In genomic region chr13:31032574-31033095, GRCh38 we compare ENCODE assay signal across 25 cellular contexts.
DNase-seq lines count a peak whose midpoint lies in the region; ATAC-seq and TF ChIP-seq lines count a peak whose summit lies in the region.
"Had no signal": no experiment of that assay in that cellular context is flagged by ENCODE, and none has a peak within 500 bp of the region (broad histone marks: within the 10 kb centered on the region; RNA-seq: fewer than 3 reads in every experiment).

No MANE protein-coding gene starts in this region.

- H3K4me1 Mint-ChIP-seq in MCF 10A (ENCODE audit: insufficient read depth, unreplicated experiment) (peaks cover 7% of the 10 kb centered on the region), nephron progenitor cell (peaks cover 10% of the 10 kb centered on the region), type B pancreatic cell (ENCODE audit: unreplicated experiment) (peaks cover 4% of the 10 kb centered on the region)
- H3K4me1 Mint-ChIP-seq: CD14-positive monocyte, H9 had no signal

- ATAC-seq in foreskin keratinocyte (peak; percentile 51), Right ventricle myocardium superior (ENCODE audit: poor library complexity) (no peak)
- ATAC-seq: Panc1 had no signal

- H3K9ac ChIP-seq in mammary epithelial cell (ENCODE audit: insufficient read depth, low read length), result no peak overlapping the region

- peak overlapping the region; percentile 59 for H2AFZ ChIP-seq in mammary epithelial cell (ENCODE audit: low read depth, low read length)

- no peaks in the 10 kb centered on the region for H3K27me3 ChIP-seq in mammary epithelial cell (ENCODE audit: insufficient read depth, low read length)
- H3K27me3 ChIP-seq in foreskin keratinocyte, result peaks cover 24% of the 10 kb centered on the region
- H3K27me3 ChIP-seq: BE2C had no signal

- H3K27me3 Mint-ChIP-seq in MCF 10A (ENCODE audit: insufficient read depth, unreplicated experiment), result no peaks in the 10 kb centered on the region
- H3K27me3 Mint-ChIP-seq in nephron progenitor cell (ENCODE audit: low read depth, poor library complexity), result peaks cover 7% of the 10 kb centered on the region
- H3K27me3 Mint-ChIP-seq in type B pancreatic cell, result peaks cover 17% of the 10 kb centered on the region

- H3K9me3 Mint-ChIP-seq in MCF 10A (ENCODE audit: unreplicated experiment) (no peaks in the 10 kb centered on the region), nephron progenitor cell (no peaks in the 10 kb centered on the region), type B pancreatic cell (no peaks in the 10 kb centered on the region)
- H3K9me3 Mint-ChIP-seq: H9 had no signal

- H4K20me1 ChIP-seq in mammary epithelial cell (ENCODE audit: insufficient read depth, low read length), result no peaks in the 10 kb centered on the region

- no peaks in the 10 kb centered on the region for H3K9me3 ChIP-seq in mammary epithelial cell (replicated peaks; ENCODE audit: insufficient read depth, low read length)
- H3K9me3 ChIP-seq: BE2C had no signal

- no peak overlapping the region for H3K4me3 ChIP-seq in mammary epithelial cell (replicated peaks in 1 of 3; ENCODE audit: insufficient read depth in 1 of 3, low read depth in 2 of 3, low read length in 3 of 3)
- H3K4me3 ChIP-seq: SK-N-MC had no signal

- H3K36me3 Mint-ChIP-seq in MCF 10A (ENCODE audit: insufficient read depth, unreplicated experiment) (no peaks in the 10 kb centered on the region), nephron progenitor cell (ENCODE audit: low read depth) (no peaks in the 10 kb centered on the region), type B pancreatic cell (no peaks in the 10 kb centered on the region)
- H3K36me3 Mint-ChIP-seq: CD14-positive monocyte had no signal

- no TSS peak for BruUV-seq in mammary epithelial cell (replicated peaks; lab: Mats Ljungman, UMichigan)
- no TSS peak for BruUV-seq in MCF 10A (replicated peaks; lab: Mats Ljungman, UMichigan)

- H3K79me2 ChIP-seq in mammary epithelial cell (ENCODE audit: insufficient read depth, low read length), result no peaks in the 10 kb centered on the region

- peak overlapping the region; percentile 6 for H3K4me2 ChIP-seq in mammary epithelial cell (ENCODE audit: insufficient read depth, low read depth, low read length)

- DNase-seq in mammary epithelial cell (peak; percentile 64), MCF 10A (ENCODE audit: unreplicated experiment) (no peak), foreskin keratinocyte (peak in 1 of 2 donors; percentile 44), nephron progenitor cell (no peak), type B pancreatic cell (ENCODE audit: extremely low spot score, unreplicated experiment) (no peak), NCI-H2196 (lab: John Stamatoyannopoulos, UW; ENCODE audit: unreplicated experiment) (no peak), RWPE1 (ENCODE audit: low spot score) (no peak), Right ventricle myocardium superior (no peak)
- DNase-seq: BE2C, DMS153, DND-41, H9, KBM-7, MM.1S, NCI-H1417, NCI-H1694, NCI-H2081, NCI-H226, NCI-H510A, NCI-H69, SIG-M5 had no signal

- dilution Hi-C loops in mammary epithelial cell (cut with HindIII; ENCODE audit: low sequenced_read_pairs), result no loop called here

- POLR2A ChIA-PET in MCF 10A (lab: Yijun Ruan, JAX), result no interaction called here
- POLR2A ChIA-PET in RWPE1 (lab: Yijun Ruan, JAX; ENCODE audit: low non-redundant PET), result no interaction called here

- in situ Hi-C loops in mammary epithelial cell (cut with MboI; ENCODE audit: low sequenced_read_pairs in 2 of 2), result loop anchor here in 1 of 2 donors (25.0 kb wide), 2 partner anchors 370 to 895 kb away; no protein-coding TSS in a partner anchor

- WGBS in mammary epithelial cell (ENCODE audit: low coverage, missing lambda C conversion rate), result 4% methylated on average over 7 of the region's 11 CpGs

- H3K27ac ChIP-seq in mammary epithelial cell (ENCODE audit: insufficient read depth, low read depth, low read length) (no peak overlapping the region), foreskin keratinocyte (no peak overlapping the region), RWPE1 (no peak overlapping the region)
- H3K27ac ChIP-seq: 22Rv1, SK-N-MC had no signal

- no peak overlapping the region for H3K27ac Mint-ChIP-seq in MCF 10A (ENCODE audit: low read depth, unreplicated experiment)
- peak overlapping the region; percentile 6 for H3K27ac Mint-ChIP-seq in nephron progenitor cell
- no peak overlapping the region for H3K27ac Mint-ChIP-seq in type B pancreatic cell
- H3K27ac Mint-ChIP-seq: CD14-positive monocyte had no signal

- intact Hi-C loops in mammary epithelial cell (cut with micrococcal nuclease), result no loop called here
- intact Hi-C loops in MCF 10A (cut with micrococcal nuclease), result no loop called here
- intact Hi-C loops in Right ventricle myocardium superior (cut with DNase I), result no loop called here

- TF ChIP-seq CTCF in mammary epithelial cell (conservative IDR thresholded peaks at IDR 0.05 in 1 of 2, IDR thresholded peaks at IDR 0.05 in 1 of 2; ENCODE audit: extremely low read depth in 1 of 2, insufficient read depth in 1 of 2, low read depth in 1 of 2, low read length in 2 of 2) (no peak), MCF 10A (IDR thresholded peaks at IDR 0.05; ENCODE audit: unreplicated experiment) (no peak), foreskin keratinocyte (conservative IDR thresholded peaks at IDR 0.05) (no peak), nephron progenitor cell (IDR thresholded peaks at IDR 0.05) (no peak), type B pancreatic cell (conservative IDR thresholded peaks at IDR 0.05) (no peak), RWPE1 (conservative IDR thresholded peaks at IDR 0.05; ENCODE audit: low read depth) (no peak)

- H3K4me3 Mint-ChIP-seq in MCF 10A (ENCODE audit: unreplicated experiment) (no peak overlapping the region), nephron progenitor cell (no peak overlapping the region), type B pancreatic cell (no peak overlapping the region)
- H3K4me3 Mint-ChIP-seq: CD14-positive monocyte, H9 had no signal

- H3K36me3 ChIP-seq in mammary epithelial cell (ENCODE audit: insufficient read depth, low read length), result no peaks in the 10 kb centered on the region
- H3K36me3 ChIP-seq: BE2C had no signal

- H3K4me1 ChIP-seq in mammary epithelial cell (ENCODE audit: insufficient read depth, low read length), result peaks cover 9% of the 10 kb centered on the region
- no peaks in the 10 kb centered on the region for H3K4me1 ChIP-seq in foreskin keratinocyte

- CTCF ChIA-PET in mammary epithelial cell (lab: Charles Lee; ENCODE audit: low non-redundant PET) (no interaction called here), MCF 10A (lab: Yijun Ruan, JAX) (interaction anchor here (0.6 to 3.0 kb wide), 2 partner anchors 10 to 11 kb away, joined by 3 to 19 read pairs; no protein-coding TSS in a partner anchor), RWPE1 (lab: Yijun Ruan, JAX) (no interaction called here)
